14 cellular contexts compared by ENCODE assay signal in genomic region chr7:40463449-40463848, GRCh38.
"Had no signal": no experiment of that assay in that cellular context is flagged by ENCODE, and none has a peak within 500 bp of the region (broad histone marks: within the 10 kb centered on the region; RNA-seq: fewer than 3 reads in every experiment).

No MANE protein-coding gene starts in this region.

- H3K27ac Mint-ChIP-seq: activated CD4-positive, alpha-beta T cell treated with anti-CD3 and anti-CD28 coated beads, Interleukin-2, amount 10 ng/mL, durations not matched to agents 24 days and 14 days; activated naive CD8-positive, alpha-beta T cell treated with anti-CD3 and anti-CD28 coated beads, Interleukin-2, amount 10 ng/mL, durations not matched to agents 7 days and 5 days; activated T-helper 1 cell treated with anti-CD3 and anti-CD28 coated beads, Interleukin-12 subunit alpha, Interleukin-12 subunit beta, Interleukin-2, Interleukin-4 antibody, amounts not matched to agents 30 ng/mL and 10 ng/mL and 1 ng/mL, durations not matched to agents 14 hours and 24 hours and 36 hours; natural killer cell treated with Interleukin-12 subunit alpha and Interleukin-12 subunit beta and Interleukin-15 and Interleukin-18, amount 100 ng/mL, for 72 hours; stimulated activated effector memory CD8-positive, alpha-beta T cell treated with anti-CD3 and anti-CD28 coated beads, Interleukin-12 subunit alpha, Interleukin-12 subunit beta, amount 100 ng/mL, for 72 hours; T-helper 2 cell treated with Interferon-gamma antibody and Interleukin-4, amounts not matched to agents 5 μg/mL and 100 μg/mL, for 36 hours had no signal

- H3K4me3 Mint-ChIP-seq: activated CD4-positive, alpha-beta T cell treated with anti-CD3 and anti-CD28 coated beads, Interleukin-2, amount 10 ng/mL, durations not matched to agents 24 days and 14 days; activated naive CD8-positive, alpha-beta T cell treated with anti-CD3 and anti-CD28 coated beads, Interleukin-2, amount 10 ng/mL, durations not matched to agents 7 days and 5 days; activated T-helper 1 cell treated with anti-CD3 and anti-CD28 coated beads, Interleukin-12 subunit alpha, Interleukin-12 subunit beta, Interleukin-2, Interleukin-4 antibody, amounts not matched to agents 30 ng/mL and 10 ng/mL and 1 ng/mL, durations not matched to agents 14 hours and 24 hours and 36 hours; natural killer cell treated with Interleukin-12 subunit alpha and Interleukin-12 subunit beta and Interleukin-15 and Interleukin-18, amount 100 ng/mL, for 72 hours; stimulated activated effector memory CD8-positive, alpha-beta T cell treated with anti-CD3 and anti-CD28 coated beads, Interleukin-12 subunit alpha, Interleukin-12 subunit beta, amount 100 ng/mL, for 72 hours; T-helper 2 cell treated with Interferon-gamma antibody and Interleukin-4, amounts not matched to agents 5 μg/mL and 100 μg/mL, for 36 hours had no signal

- H3K36me3 Mint-ChIP-seq: natural killer cell treated with Interleukin-12 subunit alpha and Interleukin-12 subunit beta and Interleukin-15 and Interleukin-18, amount 100 ng/mL, for 72 hours; stimulated activated effector memory CD8-positive, alpha-beta T cell treated with anti-CD3 and anti-CD28 coated beads, Interleukin-12 subunit alpha, Interleukin-12 subunit beta, amount 100 ng/mL, for 72 hours had no signal

- H3K36me3 ChIP-seq: cardiac muscle cell, colonic mucosa, left lung, pancreas had no signal

- H3K4me3 ChIP-seq: cardiac muscle cell, colonic mucosa, left lung, pancreas had no signal

- H3K4me1 Mint-ChIP-seq: activated CD4-positive, alpha-beta T cell treated with anti-CD3 and anti-CD28 coated beads, Interleukin-2, amount 10 ng/mL, durations not matched to agents 24 days and 14 days; stimulated activated effector memory CD8-positive, alpha-beta T cell treated with anti-CD3 and anti-CD28 coated beads, Interleukin-12 subunit alpha, Interleukin-12 subunit beta, amount 100 ng/mL, for 72 hours had no signal

- H3K4me1 ChIP-seq: colonic mucosa, left lung, pancreas had no signal

- H3K27ac ChIP-seq: cardiac muscle cell, colonic mucosa, left lung, pancreas had no signal

- H3K27me3 ChIP-seq: cardiac muscle cell, colonic mucosa, left lung, pancreas had no signal

- ATAC-seq: esophagus mucosa; left lung; natural killer cell treated with Interleukin-12 subunit alpha and Interleukin-12 subunit beta and Interleukin-15 and Interleukin-18, amount 100 ng/mL, for 72 hours; pancreas; stimulated activated effector memory CD8-positive, alpha-beta T cell treated with anti-CD3 and anti-CD28 coated beads, Interleukin-12 subunit alpha, Interleukin-12 subunit beta, amount 100 ng/mL, for 72 hours had no signal

- H3K9me3 ChIP-seq: colonic mucosa, left lung, pancreas had no signal

- H3K9me3 Mint-ChIP-seq: activated CD4-positive, alpha-beta T cell treated with anti-CD3 and anti-CD28 coated beads, Interleukin-2, amount 10 ng/mL, durations not matched to agents 24 days and 14 days; activated naive CD8-positive, alpha-beta T cell treated with anti-CD3 and anti-CD28 coated beads, Interleukin-2, amount 10 ng/mL, durations not matched to agents 7 days and 5 days; activated T-helper 1 cell treated with anti-CD3 and anti-CD28 coated beads, Interleukin-12 subunit alpha, Interleukin-12 subunit beta, Interleukin-2, Interleukin-4 antibody, amounts not matched to agents 30 ng/mL and 10 ng/mL and 1 ng/mL, durations not matched to agents 14 hours and 24 hours and 36 hours; T-helper 2 cell treated with Interferon-gamma antibody and Interleukin-4, amounts not matched to agents 5 μg/mL and 100 μg/mL, for 36 hours had no signal

- DNase-seq: activated CD4-positive, alpha-beta T cell treated with anti-CD3 and anti-CD28 coated beads, Interleukin-2, amount 10 ng/mL, durations not matched to agents 24 days and 14 days; activated CD4-positive, CD25-positive, alpha-beta regulatory T cell; activated CD8-positive, alpha-beta memory T cell treated with anti-CD3 and anti-CD28 coated beads, Interleukin-2, amount 50 U/mL, for 48 hours; activated naive CD8-positive, alpha-beta T cell treated with anti-CD3 and anti-CD28 coated beads, Interleukin-2, amount 10 ng/mL, durations not matched to agents 7 days and 5 days; colonic mucosa; left lung; pancreas; SW 1271 had no signal

- H3K27me3 Mint-ChIP-seq: activated CD4-positive, alpha-beta T cell treated with anti-CD3 and anti-CD28 coated beads, Interleukin-2, amount 10 ng/mL, durations not matched to agents 24 days and 14 days; activated naive CD8-positive, alpha-beta T cell treated with anti-CD3 and anti-CD28 coated beads, Interleukin-2, amount 10 ng/mL, durations not matched to agents 7 days and 5 days had no signal
